1 cellular context compared by ENCODE assay signal in the genomic region with DNA sequence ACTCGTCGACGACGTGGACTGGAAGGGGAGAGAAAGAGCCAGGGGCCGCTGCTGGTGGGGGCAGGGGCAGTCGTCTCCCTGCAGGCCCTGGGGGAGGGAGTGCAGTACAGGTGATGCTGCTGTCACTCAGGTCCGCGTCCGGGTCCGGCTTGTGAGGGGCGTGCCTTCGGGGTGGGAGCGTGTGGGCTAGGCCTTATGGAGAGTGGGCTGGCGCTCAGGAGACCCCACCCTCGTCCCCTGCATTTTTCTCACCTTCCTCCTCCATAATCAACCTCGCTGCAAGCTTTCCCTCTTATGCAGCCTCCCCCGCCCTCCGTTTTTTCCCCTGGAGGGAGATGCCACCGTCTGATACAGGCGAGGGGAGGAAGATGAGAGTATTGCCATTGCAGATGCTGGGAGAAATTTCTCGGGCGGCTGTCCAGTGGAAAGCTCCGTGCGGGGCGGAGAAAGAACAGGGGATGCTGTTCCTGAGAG.
TF ChIP-seq lines count a peak whose summit lies in the region.

No MANE protein-coding gene starts in this region.

TF ChIP-seq in K562, 482 proteins besides CTCF, POLR2A, EP300 and RAD21 (continued from another document and continues in another):
- no peak for TF ChIP-seq CHD7 (IDR thresholded peaks at IDR 0.05; ENCODE audit: low read depth, low read length)
- TF ChIP-seq MNT (conservative IDR thresholded peaks at IDR 0.05): peak in 1 of 2 experiments; percentile 78; a peak in 3 of 4 replicates
- no peak for TF ChIP-seq ZNF217 (CRISPR knock-in tag; IDR thresholded peaks at IDR 0.05)
- TF ChIP-seq YY1 (IDR thresholded peaks at IDR 0.05; ENCODE audit: borderline replicate concordance in 1 of 3, control insufficient read depth in 1 of 3, extremely low read depth in 1 of 3, insufficient read depth in 3 of 3, insufficient read length in 1 of 3, insufficient replicate concordance in 2 of 3, low read depth in 1 of 3, low read length in 2 of 3): peak in 1 of 3 experiments; percentile 62
- TF ChIP-seq HCFC1 (IDR thresholded peaks at IDR 0.05; ENCODE audit: low read depth, low read length): no peak
- TF ChIP-seq ZNF511 (CRISPR knock-in tag; IDR thresholded peaks at IDR 0.05): no peak; the same call in 1 of the 2 replicates
- TF ChIP-seq ZNF695 (CRISPR knock-in tag; IDR thresholded peaks at IDR 0.05): no peak
- no peak for TF ChIP-seq GATAD2A (IDR thresholded peaks at IDR 0.05)
- peak; percentile 49; the same call in 1 of the 2 replicates for TF ChIP-seq ATF7 (IDR thresholded peaks at IDR 0.05)
- TF ChIP-seq, protein P1, sequence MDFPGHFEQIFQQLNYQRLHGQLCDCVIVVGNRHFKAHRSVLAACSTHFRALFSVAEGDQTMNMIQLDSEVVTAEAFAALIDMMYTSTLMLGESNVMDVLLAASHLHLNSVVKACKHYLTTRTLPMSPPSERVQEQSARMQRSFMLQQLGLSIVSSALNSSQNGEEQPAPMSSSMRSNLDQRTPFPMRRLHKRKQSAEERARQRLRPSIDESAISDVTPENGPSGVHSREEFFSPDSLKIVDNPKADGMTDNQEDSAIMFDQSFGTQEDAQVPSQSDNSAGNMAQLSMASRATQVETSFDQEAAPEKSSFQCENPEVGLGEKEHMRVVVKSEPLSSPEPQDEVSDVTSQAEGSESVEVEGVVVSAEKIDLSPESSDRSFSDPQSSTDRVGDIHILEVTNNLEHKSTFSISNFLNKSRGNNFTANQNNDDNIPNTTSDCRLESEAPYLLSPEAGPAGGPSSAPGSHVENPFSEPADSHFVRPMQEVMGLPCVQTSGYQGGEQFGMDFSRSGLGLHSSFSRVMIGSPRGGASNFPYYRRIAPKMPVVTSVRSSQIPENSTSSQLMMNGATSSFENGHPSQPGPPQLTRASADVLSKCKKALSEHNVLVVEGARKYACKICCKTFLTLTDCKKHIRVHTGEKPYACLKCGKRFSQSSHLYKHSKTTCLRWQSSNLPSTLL (IDR thresholded peaks at IDR 0.05): peak; percentile 95
- TF ChIP-seq, protein P2, sequence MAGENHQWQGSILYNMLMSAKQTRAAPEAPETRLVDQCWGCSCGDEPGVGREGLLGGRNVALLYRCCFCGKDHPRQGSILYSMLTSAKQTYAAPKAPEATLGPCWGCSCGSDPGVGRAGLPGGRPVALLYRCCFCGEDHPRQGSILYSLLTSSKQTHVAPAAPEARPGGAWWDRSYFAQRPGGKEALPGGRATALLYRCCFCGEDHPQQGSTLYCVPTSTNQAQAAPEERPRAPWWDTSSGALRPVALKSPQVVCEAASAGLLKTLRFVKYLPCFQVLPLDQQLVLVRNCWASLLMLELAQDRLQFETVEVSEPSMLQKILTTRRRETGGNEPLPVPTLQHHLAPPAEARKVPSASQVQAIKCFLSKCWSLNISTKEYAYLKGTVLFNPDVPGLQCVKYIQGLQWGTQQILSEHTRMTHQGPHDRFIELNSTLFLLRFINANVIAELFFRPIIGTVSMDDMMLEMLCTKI (IDR thresholded peaks at IDR 0.05; ENCODE audit: partially characterized antibody): no peak
- TF ChIP-seq NBN (IDR thresholded peaks at IDR 0.05; ENCODE audit: low read depth): 0 out of 2 replicates have a peak, but pooled peaks have one; percentile 9
- 0 out of 2 replicates have a peak, but pooled peaks have one; percentile 1 for TF ChIP-seq ATF1 (CRISPR knock-in tag; IDR thresholded peaks at IDR 0.05)
- peak; percentile 45 for TF ChIP-seq ATF1 (tag; IDR thresholded peaks at IDR 0.05)
- peak; percentile 27 for TF ChIP-seq RBM22 (IDR thresholded peaks at IDR 0.05; ENCODE audit: low read depth, low read length, poor library complexity, severe bottlenecking)
- TF ChIP-seq RREB1 (CRISPR knock-in tag; IDR thresholded peaks at IDR 0.05): peak; percentile 81
- peak; percentile 63; the same call in 1 of the 2 replicates for TF ChIP-seq TCF7L2 (IDR thresholded peaks at IDR 0.05; ENCODE audit: low read depth, low read length)
- 0 out of 2 replicates have a peak, but pooled peaks have one; percentile 47 for TF ChIP-seq XRCC5 (IDR thresholded peaks at IDR 0.05; ENCODE audit: low read depth, low read length)
- TF ChIP-seq, protein P3, sequence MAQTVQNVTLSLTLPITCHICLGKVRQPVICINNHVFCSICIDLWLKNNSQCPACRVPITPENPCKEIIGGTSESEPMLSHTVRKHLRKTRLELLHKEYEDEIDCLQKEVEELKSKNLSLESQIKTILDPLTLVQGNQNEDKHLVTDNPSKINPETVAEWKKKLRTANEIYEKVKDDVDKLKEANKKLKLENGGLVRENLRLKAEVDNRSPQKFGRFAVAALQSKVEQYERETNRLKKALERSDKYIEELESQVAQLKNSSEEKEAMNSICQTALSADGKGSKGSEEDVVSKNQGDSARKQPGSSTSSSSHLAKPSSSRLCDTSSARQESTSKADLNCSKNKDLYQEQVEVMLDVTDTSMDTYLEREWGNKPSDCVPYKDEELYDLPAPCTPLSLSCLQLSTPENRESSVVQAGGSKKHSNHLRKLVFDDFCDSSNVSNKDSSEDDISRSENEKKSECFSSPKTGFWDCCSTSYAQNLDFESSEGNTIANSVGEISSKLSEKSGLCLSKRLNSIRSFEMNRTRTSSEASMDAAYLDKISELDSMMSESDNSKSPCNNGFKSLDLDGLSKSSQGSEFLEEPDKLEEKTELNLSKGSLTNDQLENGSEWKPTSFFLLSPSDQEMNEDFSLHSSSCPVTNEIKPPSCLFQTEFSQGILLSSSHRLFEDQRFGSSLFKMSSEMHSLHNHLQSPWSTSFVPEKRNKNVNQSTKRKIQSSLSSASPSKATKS (CRISPR knock-in tag; IDR thresholded peaks at IDR 0.05): no peak
